In the genomic region with DNA sequence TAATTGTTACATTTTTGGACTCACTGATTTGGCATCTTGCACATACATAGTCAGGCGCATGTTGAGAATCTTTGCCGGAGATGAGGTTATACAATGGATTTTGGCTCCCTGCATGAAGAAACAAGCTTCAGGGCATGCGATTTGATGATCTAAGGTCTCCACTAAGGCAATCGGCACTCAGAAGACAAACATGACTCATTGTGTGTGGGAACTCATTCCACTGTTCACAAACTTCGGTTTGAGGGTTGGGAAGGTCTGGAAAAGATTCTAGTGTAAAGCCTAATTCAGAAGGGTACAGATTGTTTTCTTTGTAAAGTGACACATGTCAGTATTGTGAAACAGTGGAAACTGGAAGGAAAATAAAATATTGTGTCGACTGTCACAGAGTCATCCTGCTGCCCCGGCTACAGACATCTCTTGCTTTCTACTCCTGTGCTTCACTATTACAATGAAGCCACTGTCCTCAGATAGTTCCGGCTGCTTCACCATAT, we compare ENCODE assay signal across 11 cellular contexts.
A peak's percentile ranks its signal among the peaks of the same experiment; 100 is the strongest.
DNase-seq lines count a peak whose midpoint lies in the region; ATAC-seq and FAIRE-seq lines count a peak whose summit lies in the region.
"Had no signal": no experiment of that assay in that cellular context is flagged by ENCODE, and none has a peak within 500 bp of the region (broad histone marks: within the 10 kb centered on the region; RNA-seq: fewer than 3 reads in every experiment).

No MANE protein-coding gene starts in this region.

- no peak overlapping the region for H2AFZ ChIP-seq in GM23248

- H3K4me3 ChIP-seq in GM23248 (peak overlapping the region; percentile 45), skeletal muscle satellite cell (ENCODE audit: low read length) (no peak overlapping the region)
- H3K4me3 ChIP-seq: HAP-1 had no signal

- WGBS in GM23248 (ENCODE audit: low coverage in 1 of 2, low lambda C conversion rate in 2 of 2, missing lambda C conversion rate in 2 of 2), 2 experiments, result 2 to 3% methylated on average over 8 of the region's 8 CpGs

- H3K9me2 ChIP-seq in GM23248 (ENCODE audit: insufficient read depth), result no peaks in the 10 kb centered on the region

- peaks cover 63% of the 10 kb centered on the region for H3K4me1 ChIP-seq in GM23248 (ENCODE audit: insufficient read depth)
- H3K4me1 ChIP-seq in skeletal muscle satellite cell (ENCODE audit: control insufficient read depth, insufficient read depth, low read length), result peaks cover 62% of the 10 kb centered on the region
- H3K4me1 ChIP-seq: HAP-1 had no signal

- in situ Hi-C loops in GM23248 (cut with MboI), result no loop called here

- H3K27me3 ChIP-seq in GM23248 (replicated peaks; ENCODE audit: insufficient read depth), result no peaks in the 10 kb centered on the region
- no peaks in the 10 kb centered on the region for H3K27me3 ChIP-seq in skeletal muscle satellite cell (ENCODE audit: control insufficient read depth, insufficient read depth, low read length)

- DNase-seq in GM23248 (peak; percentile 99), glomerular visceral epithelial cell (ENCODE audit: extremely low spot score) (peak; percentile 95)
- no peak for DNase-seq in stimulated activated CD4-positive, alpha-beta T cell treated with anti-CD3 and anti-CD28 coated beads, Interleukin-12 subunit alpha, Interleukin-12 subunit beta, amount 100 ng/mL, for 4 hours
- DNase-seq: MM.1S, T1000 had no signal

- H3K36me3 ChIP-seq in GM23248 (ENCODE audit: low read depth), result no peaks in the 10 kb centered on the region
- no peaks in the 10 kb centered on the region for H3K36me3 ChIP-seq in skeletal muscle satellite cell (ENCODE audit: insufficient read depth, low read length)
- H3K36me3 ChIP-seq: HAP-1 had no signal

- no peaks in the 10 kb centered on the region for H4K20me1 ChIP-seq in GM23248 (ENCODE audit: insufficient read depth)

- H3F3A ChIP-seq in GM23248 (ENCODE audit: insufficient read depth), result peaks cover 68% of the 10 kb centered on the region

- H3K9me3 ChIP-seq in GM23248 (ENCODE audit: low read depth), result no peaks in the 10 kb centered on the region
- H3K9me3 ChIP-seq in skeletal muscle satellite cell (replicated peaks; ENCODE audit: low read length), result no peaks in the 10 kb centered on the region
- H3K9me3 ChIP-seq: HAP-1 had no signal

- peak overlapping the region; percentile 74 for H3K9ac ChIP-seq in GM23248
- peak overlapping the region; percentile 85 for H3K9ac ChIP-seq in skeletal muscle satellite cell (ENCODE audit: low read depth, low read length)

- FAIRE-seq in TTC549 (lab: Jason Lieb, UNC), result peak; percentile 3

- no peak for ATAC-seq in GM21737 (IDR thresholded peaks at IDR 0.05; ENCODE audit: unreplicated experiment)
- no peak for ATAC-seq in GM19351 (IDR thresholded peaks at IDR 0.05; ENCODE audit: unreplicated experiment)
- ATAC-seq in HG02588 (IDR thresholded peaks at IDR 0.05; ENCODE audit: unreplicated experiment), result no peak

- H3K27ac ChIP-seq in GM23248, result peak overlapping the region; percentile 96

- H3K79me2 ChIP-seq in GM23248 (ENCODE audit: insufficient read depth), result no peaks in the 10 kb centered on the region

- peak overlapping the region; percentile 59 for H3K4me2 ChIP-seq in GM23248 (ENCODE audit: unreplicated experiment)
- peak overlapping the region; percentile 60 for H3K4me2 ChIP-seq in skeletal muscle satellite cell (ENCODE audit: low read length)
